In the genomic region with DNA sequence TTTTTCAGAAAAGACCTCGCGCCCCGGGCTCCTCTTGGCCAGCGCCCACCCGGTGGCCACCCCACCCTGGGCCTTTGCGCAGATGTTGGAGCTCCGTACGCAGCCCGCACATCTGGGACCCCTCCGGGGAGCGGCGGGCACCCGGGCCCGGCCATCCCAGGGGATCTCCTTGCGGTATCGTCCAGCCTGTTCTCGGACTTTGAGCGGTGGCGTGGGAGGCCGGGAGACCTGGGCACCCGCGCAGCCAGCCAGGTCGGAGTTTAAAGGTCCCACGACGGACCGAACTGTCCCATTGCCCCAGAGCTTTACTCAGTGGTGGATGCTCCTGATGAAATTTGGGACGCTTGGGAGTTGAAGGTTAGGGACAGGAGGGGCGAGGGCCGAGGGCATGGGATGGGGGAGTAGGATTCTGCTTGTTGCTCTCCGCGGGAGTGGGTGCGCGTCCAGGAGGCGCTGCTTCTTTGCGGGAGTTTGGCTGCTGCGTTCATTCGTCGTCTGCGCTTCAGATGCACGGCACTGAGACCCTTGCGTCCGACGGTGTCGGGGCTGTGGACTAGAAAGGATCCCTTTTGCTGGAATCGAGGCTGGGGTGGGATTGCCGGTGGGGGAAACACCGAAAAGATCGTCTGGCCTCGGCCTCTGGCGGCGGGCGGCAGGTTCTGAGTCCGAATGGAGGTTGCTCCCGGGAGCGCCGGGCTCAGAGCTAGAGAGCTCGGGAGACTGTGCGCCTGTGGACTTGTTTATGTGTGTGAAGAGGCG, we compare ENCODE assay signal across 10 cellular contexts. TPM values are rescaled to one million over a fixed set of nuclear protein-coding genes. Genes with fewer than 3 reads are reported as not detected.
A peak's percentile ranks its signal among the peaks of the same experiment; 100 is the strongest.
DNase-seq lines count a peak whose midpoint lies in the region; ATAC-seq and TF ChIP-seq lines count a peak whose summit lies in the region.
"Had no signal": no experiment of that assay in that cellular context is flagged by ENCODE, and none has a peak within 500 bp of the region (broad histone marks: within the 10 kb centered on the region; RNA-seq: fewer than 3 reads in every experiment).

No MANE protein-coding gene starts in this region.

- peaks cover 6 to 76% of the 10 kb centered on the region in 2 donors for H3K27me3 ChIP-seq in breast epithelium
- peaks cover 48% of the 10 kb centered on the region for H3K27me3 ChIP-seq in mammary epithelial cell (ENCODE audit: insufficient read depth, low read length)
- H3K27me3 ChIP-seq in mucosa of stomach (ENCODE audit: control insufficient read depth, insufficient read depth, low read length), result peaks cover 70% of the 10 kb centered on the region
- no peaks in the 10 kb centered on the region for H3K27me3 ChIP-seq in aorta (ENCODE audit: control insufficient read depth in 1 of 2, insufficient read depth in 2 of 2, low read length in 1 of 2)

- H3K27ac ChIP-seq in breast epithelium, result peak overlapping the region in 1 of 2 donors; percentile 38
- no peak overlapping the region for H3K27ac ChIP-seq in mammary epithelial cell (ENCODE audit: insufficient read depth, low read depth, low read length)
- H3K27ac ChIP-seq in aorta (ENCODE audit: low read depth in 1 of 2, low read length in 2 of 2), result peak overlapping the region; percentile 36 to 72
- H3K27ac ChIP-seq: pancreas had no signal

- H4K20me1 ChIP-seq in mammary epithelial cell (ENCODE audit: insufficient read depth, low read length), result no peaks in the 10 kb centered on the region

- H3K9me3 Mint-ChIP-seq in activated CD8-positive, alpha-beta T cell treated with anti-CD3 and anti-CD28 coated beads, Interleukin-2, amount 10 ng/mL, durations not matched to agents 7 days and 5 days (ENCODE audit: insufficient read depth), result no peaks in the 10 kb centered on the region

- H3K4me3 Mint-ChIP-seq in activated CD8-positive, alpha-beta T cell treated with anti-CD3 and anti-CD28 coated beads, Interleukin-2, amount 10 ng/mL, durations not matched to agents 7 days and 5 days, result no peak overlapping the region

- POLR2A ChIA-PET in activated CD8-positive, alpha-beta T cell treated with anti-CD3 and anti-CD28 coated beads, Interleukin-2, amount 10 ng/mL, durations not matched to agents 7 days and 5 days (lab: Charles Lee), result no interaction called here

- ATAC-seq in aorta (ENCODE audit: low FRiP score) (peak; percentile 12), HG03457 (IDR thresholded peaks at IDR 0.05; ENCODE audit: unreplicated experiment) (no peak)
- no peak for ATAC-seq in activated CD8-positive, alpha-beta T cell treated with anti-CD3 and anti-CD28 coated beads, Interleukin-2, amount 10 ng/mL, durations not matched to agents 7 days and 5 days

- no peak overlapping the region for H2AFZ ChIP-seq in mammary epithelial cell (ENCODE audit: low read depth, low read length)

- H3K9me3 ChIP-seq in breast epithelium, result no peaks in the 10 kb centered on the region
- H3K9me3 ChIP-seq in mammary epithelial cell (replicated peaks; ENCODE audit: insufficient read depth, low read length), result no peaks in the 10 kb centered on the region
- no peaks in the 10 kb centered on the region for H3K9me3 ChIP-seq in mucosa of stomach (ENCODE audit: control insufficient read depth, low read length)
- no peaks in the 10 kb centered on the region for H3K9me3 ChIP-seq in aorta (ENCODE audit: control insufficient read depth, low read length)
- H3K9me3 ChIP-seq: pancreas had no signal

- no peak for TF ChIP-seq POLR2A in breast epithelium (IDR thresholded peaks at IDR 0.05)

- peak overlapping the region; percentile 43 to 66 (median 52) for H3K4me3 ChIP-seq in breast epithelium
- H3K4me3 ChIP-seq in mammary epithelial cell (replicated peaks in 1 of 3; ENCODE audit: insufficient read depth in 1 of 3, low read depth in 2 of 3, low read length in 3 of 3), result no peak overlapping the region
- peak overlapping the region; percentile 33 for H3K4me3 ChIP-seq in epithelial cell of proximal tubule (ENCODE audit: low read depth, low read length)
- no peak overlapping the region for H3K4me3 ChIP-seq in mucosa of stomach (ENCODE audit: low read length)
- peak overlapping the region; percentile 89 to 91 for H3K4me3 ChIP-seq in aorta (ENCODE audit: low read length in 2 of 2)

- H3K4me1 ChIP-seq in breast epithelium (peaks cover 7 to 11% of the 10 kb centered on the region in 2 donors), mammary epithelial cell (ENCODE audit: insufficient read depth, low read length) (peaks cover 7% of the 10 kb centered on the region), mucosa of stomach (ENCODE audit: control insufficient read depth, insufficient read depth, low read length) (no peaks in the 10 kb centered on the region), aorta (ENCODE audit: control insufficient read depth in 1 of 2, insufficient read depth in 2 of 2, low read length in 2 of 2) (peaks cover 3 to 4% of the 10 kb centered on the region in 2 donors)
- H3K4me1 ChIP-seq: pancreas had no signal

- no peaks in the 10 kb centered on the region for H3K36me3 Mint-ChIP-seq in activated CD8-positive, alpha-beta T cell treated with anti-CD3 and anti-CD28 coated beads, Interleukin-2, amount 10 ng/mL, durations not matched to agents 7 days and 5 days (ENCODE audit: low read depth)

- no peak overlapping the region for H3K4me2 ChIP-seq in mammary epithelial cell (ENCODE audit: insufficient read depth, low read depth, low read length)

- H3K9ac ChIP-seq in mammary epithelial cell (ENCODE audit: insufficient read depth, low read length), result no peak overlapping the region
- H3K9ac ChIP-seq in mucosa of stomach (ENCODE audit: low read length), result peak overlapping the region; percentile 49

- 14% methylated on average over 7 of the region's 59 CpGs for WGBS in mammary epithelial cell (ENCODE audit: low coverage, missing lambda C conversion rate)
- 1% methylated on average over 59 of the region's 59 CpGs for WGBS in aorta, 2 donors

- no peak overlapping the region for H3K27ac Mint-ChIP-seq in activated CD8-positive, alpha-beta T cell treated with anti-CD3 and anti-CD28 coated beads, Interleukin-2, amount 10 ng/mL, durations not matched to agents 7 days and 5 days

- no TSS peak for BruUV-seq in mammary epithelial cell (replicated peaks; lab: Mats Ljungman, UMichigan)

- H3K36me3 ChIP-seq in breast epithelium, result no peaks in the 10 kb centered on the region
- no peaks in the 10 kb centered on the region for H3K36me3 ChIP-seq in mammary epithelial cell (ENCODE audit: insufficient read depth, low read length)
- no peaks in the 10 kb centered on the region for H3K36me3 ChIP-seq in mucosa of stomach (ENCODE audit: control insufficient read depth, insufficient read depth, low read length)
- no peaks in the 10 kb centered on the region for H3K36me3 ChIP-seq in aorta (ENCODE audit: control insufficient read depth in 1 of 2, insufficient read depth in 2 of 2, low read length in 1 of 2)
- H3K36me3 ChIP-seq: pancreas had no signal

- H3K79me2 ChIP-seq in mammary epithelial cell (ENCODE audit: insufficient read depth, low read length), result no peaks in the 10 kb centered on the region

- dilution Hi-C loops in mammary epithelial cell (cut with HindIII; ENCODE audit: low sequenced_read_pairs), result no loop called here

- peaks cover 8% of the 10 kb centered on the region for H3K4me1 Mint-ChIP-seq in activated CD8-positive, alpha-beta T cell treated with anti-CD3 and anti-CD28 coated beads, Interleukin-2, amount 10 ng/mL, durations not matched to agents 7 days and 5 days (ENCODE audit: low read depth)

- H3K27me3 Mint-ChIP-seq in activated CD8-positive, alpha-beta T cell treated with anti-CD3 and anti-CD28 coated beads, Interleukin-2, amount 10 ng/mL, durations not matched to agents 7 days and 5 days (ENCODE audit: low read depth), result peaks cover 43% of the 10 kb centered on the region

- in situ Hi-C loops in mammary epithelial cell (cut with MboI; ENCODE audit: low sequenced_read_pairs in 2 of 2), result loop anchor here in 1 of 2 donors (10.0 kb wide), 2 partner anchors 228 to 258 kb away; no protein-coding TSS in a partner anchor

- no peak for DNase-seq in breast epithelium (ENCODE audit: low spot score in 2 of 2)
- no peak for DNase-seq in mammary epithelial cell
- no peak for DNase-seq in epithelial cell of proximal tubule (ENCODE audit: low read depth)
- no peak for DNase-seq in aorta
- DNase-seq in activated CD8-positive, alpha-beta T cell treated with anti-CD3 and anti-CD28 coated beads, Interleukin-2, amount 10 ng/mL, durations not matched to agents 7 days and 5 days, result no peak
- DNase-seq in NCI-H446 treated with DMSO at 0.1 percent for 48 hours (lab: John Stamatoyannopoulos, UW), result no peak
- DNase-seq: NCI-H2171, pancreas had no signal

- intact Hi-C loops in breast epithelium (cut with DNase I; ENCODE audit: low total_unique reads) (no loop called here), mammary epithelial cell (cut with micrococcal nuclease) (no loop called here), aorta (cut with DNase I) (loop anchor here (5.0 to 10.0 kb wide), 3 partner anchors 54 to 408 kb away; no protein-coding TSS in a partner anchor)

- CTCF ChIA-PET in mammary epithelial cell (lab: Charles Lee; ENCODE audit: low non-redundant PET), result no interaction called here
- CTCF ChIA-PET in activated CD8-positive, alpha-beta T cell treated with anti-CD3 and anti-CD28 coated beads, Interleukin-2, amount 10 ng/mL, durations not matched to agents 7 days and 5 days (lab: Charles Lee), result no interaction called here

- TF ChIP-seq CTCF in breast epithelium (IDR thresholded peaks at IDR 0.05) (no peak), mammary epithelial cell (conservative IDR thresholded peaks at IDR 0.05 in 1 of 2, IDR thresholded peaks at IDR 0.05 in 1 of 2; ENCODE audit: extremely low read depth in 1 of 2, insufficient read depth in 1 of 2, low read depth in 1 of 2, low read length in 2 of 2) (no peak), epithelial cell of proximal tubule (conservative IDR thresholded peaks at IDR 0.05; ENCODE audit: low read depth, low read length) (no peak)

RNA-seq across cellular contexts. Expression of a gene that starts 1.4 kb away (rescaled TPM):
- total RNA-seq in breast epithelium, result 1 to 10 TPM in 1 of 3 donors, under 1 TPM in 1, not detected in 1; 0.88 to 1.3 TPM
- not detected for total RNA-seq in mammary epithelial cell
- not detected for polyA plus RNA-seq in mammary epithelial cell
- polyA minus RNA-seq in mammary epithelial cell, result not detected
- total RNA-seq in epithelial cell of proximal tubule, result 1.9 and 2.1 TPM in 2 replicates
- 10 to 100 TPM; 21.8 to 51.6 TPM for total RNA-seq in aorta
- 10 to 100 TPM in 1 of 2 donors, 1 to 10 TPM in 1; 7.5 to 12.7 TPM for polyA plus RNA-seq in aorta
- total RNA-seq in activated CD8-positive, alpha-beta T cell treated with anti-CD3 and anti-CD28 coated beads, Interleukin-2, amount 10 ng/mL, durations not matched to agents 7 days and 5 days, result not detected
- total RNA-seq: pancreas had no signal

Comparison
In these comparisons a context has a peak if more than half of its experiments do, and no peak if none do; other contexts are left out.
1. H3K4me3 ChIP-seq: peak in breast epithelium (3 of 3), epithelial cell of proximal tubule (single experiment) and aorta (2 of 2); none in mammary epithelial cell (0 of 3) and mucosa of stomach (single experiment).
2. intact Hi-C loops: an anchor here in aorta (5.0 to 10.0 kb wide); none called in breast epithelium and mammary epithelial cell.